In genomic region chr10:49328401-49329185, GRCh38 we compare ENCODE assay signal across 1 cellular context.
TF ChIP-seq lines count a peak whose summit lies in the region.

No MANE protein-coding gene starts in this region.

TF ChIP-seq in GM23338, 12 proteins besides CTCF, POLR2A, EP300 and RAD21 (continued from another document):
- TF ChIP-seq ETS1 (IDR thresholded peaks at IDR 0.05) = no peak
- no peak for TF ChIP-seq ZNF331 (CRISPR knock-in tag; IDR thresholded peaks at IDR 0.05; ENCODE audit: low read depth)
- no peak for TF ChIP-seq EZH2 (IDR thresholded peaks at IDR 0.05; ENCODE audit: low read depth, unreplicated experiment)
- no peak for TF ChIP-seq POLR2AphosphoS5 (IDR thresholded peaks at IDR 0.05; ENCODE audit: low read depth)
- TF ChIP-seq NANOG (IDR thresholded peaks at IDR 0.05; ENCODE audit: borderline replicate concordance) = no peak
- TF ChIP-seq, protein P1, sequence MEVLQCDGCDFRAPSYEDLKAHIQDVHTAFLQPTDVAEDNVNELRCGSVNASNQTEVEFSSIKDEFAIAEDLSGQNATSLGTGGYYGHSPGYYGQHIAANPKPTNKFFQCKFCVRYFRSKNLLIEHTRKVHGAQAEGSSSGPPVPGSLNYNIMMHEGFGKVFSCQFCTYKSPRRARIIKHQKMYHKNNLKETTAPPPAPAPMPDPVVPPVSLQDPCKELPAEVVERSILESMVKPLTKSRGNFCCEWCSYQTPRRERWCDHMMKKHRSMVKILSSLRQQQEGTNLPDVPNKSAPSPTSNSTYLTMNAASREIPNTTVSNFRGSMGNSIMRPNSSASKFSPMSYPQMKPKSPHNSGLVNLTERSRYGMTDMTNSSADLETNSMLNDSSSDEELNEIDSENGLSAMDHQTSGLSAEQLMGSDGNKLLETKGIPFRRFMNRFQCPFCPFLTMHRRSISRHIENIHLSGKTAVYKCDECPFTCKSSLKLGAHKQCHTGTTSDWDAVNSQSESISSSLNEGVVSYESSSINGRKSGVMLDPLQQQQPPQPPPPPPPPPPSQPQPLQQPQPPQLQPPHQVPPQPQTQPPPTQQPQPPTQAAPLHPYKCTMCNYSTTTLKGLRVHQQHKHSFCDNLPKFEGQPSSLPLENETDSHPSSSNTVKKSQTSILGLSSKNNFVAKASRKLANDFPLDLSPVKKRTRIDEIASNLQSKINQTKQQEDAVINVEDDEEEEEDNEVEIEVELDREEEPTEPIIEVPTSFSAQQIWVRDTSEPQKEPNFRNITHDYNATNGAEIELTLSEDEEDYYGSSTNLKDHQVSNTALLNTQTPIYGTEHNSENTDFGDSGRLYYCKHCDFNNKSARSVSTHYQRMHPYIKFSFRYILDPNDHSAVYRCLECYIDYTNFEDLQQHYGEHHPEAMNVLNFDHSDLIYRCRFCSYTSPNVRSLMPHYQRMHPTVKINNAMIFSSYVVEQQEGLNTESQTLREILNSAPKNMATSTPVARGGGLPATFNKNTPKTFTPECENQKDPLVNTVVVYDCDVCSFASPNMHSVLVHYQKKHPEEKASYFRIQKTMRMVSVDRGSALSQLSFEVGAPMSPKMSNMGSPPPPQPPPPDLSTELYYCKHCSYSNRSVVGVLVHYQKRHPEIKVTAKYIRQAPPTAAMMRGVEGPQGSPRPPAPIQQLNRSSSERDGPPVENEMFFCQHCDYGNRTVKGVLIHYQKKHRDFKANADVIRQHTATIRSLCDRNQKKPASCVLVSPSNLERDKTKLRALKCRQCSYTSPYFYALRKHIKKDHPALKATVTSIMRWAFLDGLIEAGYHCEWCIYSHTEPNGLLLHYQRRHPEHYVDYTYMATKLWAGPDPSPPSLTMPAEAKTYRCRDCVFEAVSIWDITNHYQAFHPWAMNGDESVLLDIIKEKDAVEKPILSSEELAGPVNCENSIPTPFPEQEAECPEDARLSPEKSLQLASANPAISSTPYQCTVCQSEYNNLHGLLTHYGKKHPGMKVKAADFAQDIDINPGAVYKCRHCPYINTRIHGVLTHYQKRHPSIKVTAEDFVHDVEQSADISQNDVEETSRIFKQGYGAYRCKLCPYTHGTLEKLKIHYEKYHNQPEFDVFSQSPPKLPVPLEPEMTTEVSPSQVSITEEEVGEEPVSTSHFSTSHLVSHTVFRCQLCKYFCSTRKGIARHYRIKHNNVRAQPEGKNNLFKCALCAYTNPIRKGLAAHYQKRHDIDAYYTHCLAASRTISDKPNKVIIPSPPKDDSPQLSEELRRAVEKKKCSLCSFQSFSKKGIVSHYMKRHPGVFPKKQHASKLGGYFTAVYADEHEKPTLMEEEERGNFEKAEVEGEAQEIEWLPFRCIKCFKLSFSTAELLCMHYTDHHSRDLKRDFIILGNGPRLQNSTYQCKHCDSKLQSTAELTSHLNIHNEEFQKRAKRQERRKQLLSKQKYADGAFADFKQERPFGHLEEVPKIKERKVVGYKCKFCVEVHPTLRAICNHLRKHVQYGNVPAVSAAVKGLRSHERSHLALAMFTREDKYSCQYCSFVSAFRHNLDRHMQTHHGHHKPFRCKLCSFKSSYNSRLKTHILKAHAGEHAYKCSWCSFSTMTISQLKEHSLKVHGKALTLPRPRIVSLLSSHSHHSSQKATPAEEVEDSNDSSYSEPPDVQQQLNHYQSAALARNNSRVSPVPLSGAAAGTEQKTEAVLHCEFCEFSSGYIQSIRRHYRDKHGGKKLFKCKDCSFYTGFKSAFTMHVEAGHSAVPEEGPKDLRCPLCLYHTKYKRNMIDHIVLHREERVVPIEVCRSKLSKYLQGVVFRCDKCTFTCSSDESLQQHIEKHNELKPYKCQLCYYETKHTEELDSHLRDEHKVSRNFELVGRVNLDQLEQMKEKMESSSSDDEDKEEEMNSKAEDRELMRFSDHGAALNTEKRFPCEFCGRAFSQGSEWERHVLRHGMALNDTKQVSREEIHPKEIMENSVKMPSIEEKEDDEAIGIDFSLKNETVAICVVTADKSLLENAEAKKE (CRISPR knock-in tag; IDR thresholded peaks at IDR 0.05) = no peak
TF ChIP-seq in GM23338: peak in this region for 0.
